ENCODE assay signal across 9 cellular contexts in genomic region chr14:75454963-75455546, GRCh38. TPM values are rescaled to one million over a fixed set of nuclear protein-coding genes. Genes with fewer than 3 reads are reported as not detected.
DNase-seq lines count a peak whose midpoint lies in the region; ATAC-seq, FAIRE-seq and TF ChIP-seq lines count a peak whose summit lies in the region.
"Had no signal": no experiment of that assay in that cellular context is flagged by ENCODE, and none has a peak within 500 bp of the region (broad histone marks: within the 10 kb centered on the region; RNA-seq: fewer than 3 reads in every experiment).

No MANE protein-coding gene starts in this region.

- peaks cover 24% of the 10 kb centered on the region for H3K4me1 ChIP-seq in astrocyte (ENCODE audit: insufficient read depth, low read length)

- H3K4me2 ChIP-seq in astrocyte (ENCODE audit: low read length): no peak overlapping the region

- no peaks in the 10 kb centered on the region for H3K9me3 Mint-ChIP-seq in astrocyte (ENCODE audit: unreplicated experiment)
- H3K9me3 Mint-ChIP-seq in progenitor cell of endocrine pancreas (ENCODE audit: low read depth): no peaks in the 10 kb centered on the region
- no peaks in the 10 kb centered on the region for H3K9me3 Mint-ChIP-seq in activated T-helper 17 cell treated with anti-CD3 and anti-CD28 coated beads, Interleukin-2, amount 50 U/mL, for 72 hours

- H3K36me3 ChIP-seq in astrocyte (ENCODE audit: insufficient read depth, low read length): no peaks in the 10 kb centered on the region

- no peak overlapping the region for H3K9ac ChIP-seq in astrocyte (ENCODE audit: low read length)

- H3K79me2 ChIP-seq in astrocyte (ENCODE audit: insufficient read depth, low read length): peaks cover 4% of the 10 kb centered on the region

- DNase-seq in HS-27A (ENCODE audit: low read depth): peak; percentile 26
- peak; percentile 40 for DNase-seq in astrocyte (ENCODE audit: low read depth)
- peak; percentile 91 for DNase-seq in iris pigment epithelial cell (ENCODE audit: low read depth)
- peak; percentile 55 for DNase-seq in stromal cell of bone marrow (ENCODE audit: low read depth)
- no peak for DNase-seq in progenitor cell of endocrine pancreas (ENCODE audit: low spot score, unreplicated experiment)
- no peak for DNase-seq in D341Med (ENCODE audit: low spot score)
- DNase-seq in retina: no peak
- DNase-seq: glutamatergic neuron had no signal

- H2AFZ ChIP-seq in astrocyte (ENCODE audit: low read depth, low read length): no peak overlapping the region

- H3K27ac ChIP-seq in astrocyte (ENCODE audit: low read depth, low read length): no peak overlapping the region

- no peaks in the 10 kb centered on the region for H3K27me3 Mint-ChIP-seq in astrocyte (ENCODE audit: low read depth, unreplicated experiment)
- H3K27me3 Mint-ChIP-seq in progenitor cell of endocrine pancreas: peaks cover 3% of the 10 kb centered on the region
- H3K27me3 Mint-ChIP-seq in activated T-helper 17 cell treated with anti-CD3 and anti-CD28 coated beads, Interleukin-2, amount 50 U/mL, for 72 hours: peaks cover 10% of the 10 kb centered on the region

- peaks cover 33% of the 10 kb centered on the region for H4K20me1 ChIP-seq in astrocyte (ENCODE audit: insufficient read depth, low read length)

- H3K4me3 Mint-ChIP-seq in astrocyte (ENCODE audit: unreplicated experiment) (no peak overlapping the region), progenitor cell of endocrine pancreas (ENCODE audit: low read depth) (no peak overlapping the region)
- no peak overlapping the region for H3K4me3 Mint-ChIP-seq in activated T-helper 17 cell treated with anti-CD3 and anti-CD28 coated beads, Interleukin-2, amount 50 U/mL, for 72 hours

- peaks cover 83% of the 10 kb centered on the region for H3K4me1 Mint-ChIP-seq in astrocyte (ENCODE audit: low read depth, unreplicated experiment)
- peaks cover 37% of the 10 kb centered on the region for H3K4me1 Mint-ChIP-seq in progenitor cell of endocrine pancreas (ENCODE audit: low read depth)
- peaks cover 4% of the 10 kb centered on the region for H3K4me1 Mint-ChIP-seq in activated T-helper 17 cell treated with anti-CD3 and anti-CD28 coated beads, Interleukin-2, amount 50 U/mL, for 72 hours

- H3K27me3 ChIP-seq in astrocyte (ENCODE audit: insufficient read depth, low read length): no peaks in the 10 kb centered on the region

- peak overlapping the region; percentile 13 for H3K27ac Mint-ChIP-seq in astrocyte (ENCODE audit: unreplicated experiment)
- no peak overlapping the region for H3K27ac Mint-ChIP-seq in progenitor cell of endocrine pancreas
- H3K27ac Mint-ChIP-seq in activated T-helper 17 cell treated with anti-CD3 and anti-CD28 coated beads, Interleukin-2, amount 50 U/mL, for 72 hours: no peak overlapping the region

- no peak for FAIRE-seq in astrocyte (lab: Jason Lieb, UNC)

- H3K9me3 ChIP-seq in astrocyte (ENCODE audit: insufficient read depth, low read depth, low read length): no peaks in the 10 kb centered on the region

- TF ChIP-seq CTCF in astrocyte (IDR thresholded peaks at IDR 0.05; ENCODE audit: insufficient read depth, low read depth, low read length) (no peak), progenitor cell of endocrine pancreas (IDR thresholded peaks at IDR 0.05; ENCODE audit: unreplicated experiment) (no peak)

- no peak for ATAC-seq in activated T-helper 17 cell treated with anti-CD3 and anti-CD28 coated beads, Interleukin-2, amount 50 U/mL, for 72 hours (replicated peaks)

- H3K36me3 Mint-ChIP-seq in astrocyte (ENCODE audit: low read depth, unreplicated experiment) (peaks cover 44% of the 10 kb centered on the region), progenitor cell of endocrine pancreas (ENCODE audit: insufficient read depth) (no peaks in the 10 kb centered on the region)
- no peaks in the 10 kb centered on the region for H3K36me3 Mint-ChIP-seq in activated T-helper 17 cell treated with anti-CD3 and anti-CD28 coated beads, Interleukin-2, amount 50 U/mL, for 72 hours (ENCODE audit: low read depth)

- no peak overlapping the region for H3K4me3 ChIP-seq in astrocyte (ENCODE audit: insufficient read depth, low read depth, low read length)

RNA-seq across cellular contexts. Expression of gene JDP2, which starts 27.2 kb away (rescaled TPM):
- total RNA-seq in astrocyte (79.5 and 80.6 TPM in 2 replicates), progenitor cell of endocrine pancreas (13.1 and 16.7 TPM in 2 replicates)
- 1 to 10 TPM in 1 of 2 donors, under 1 TPM in 1; 0.61 to 1.1 TPM for total RNA-seq in activated T-helper 17 cell treated with anti-CD3 and anti-CD28 coated beads, Interleukin-2, amount 50 U/mL, for 72 hours

Comparison
In these comparisons a context has a peak if more than half of its experiments do, and no peak if none do; other contexts are left out.
1. DNase-seq: peak in HS-27A (single experiment), astrocyte (single experiment), iris pigment epithelial cell (single experiment) and stromal cell of bone marrow (single experiment); none in progenitor cell of endocrine pancreas (single experiment), D341Med (single experiment) and retina (single experiment).